ENCODE assay signal across 2 cellular contexts in the genomic region with DNA sequence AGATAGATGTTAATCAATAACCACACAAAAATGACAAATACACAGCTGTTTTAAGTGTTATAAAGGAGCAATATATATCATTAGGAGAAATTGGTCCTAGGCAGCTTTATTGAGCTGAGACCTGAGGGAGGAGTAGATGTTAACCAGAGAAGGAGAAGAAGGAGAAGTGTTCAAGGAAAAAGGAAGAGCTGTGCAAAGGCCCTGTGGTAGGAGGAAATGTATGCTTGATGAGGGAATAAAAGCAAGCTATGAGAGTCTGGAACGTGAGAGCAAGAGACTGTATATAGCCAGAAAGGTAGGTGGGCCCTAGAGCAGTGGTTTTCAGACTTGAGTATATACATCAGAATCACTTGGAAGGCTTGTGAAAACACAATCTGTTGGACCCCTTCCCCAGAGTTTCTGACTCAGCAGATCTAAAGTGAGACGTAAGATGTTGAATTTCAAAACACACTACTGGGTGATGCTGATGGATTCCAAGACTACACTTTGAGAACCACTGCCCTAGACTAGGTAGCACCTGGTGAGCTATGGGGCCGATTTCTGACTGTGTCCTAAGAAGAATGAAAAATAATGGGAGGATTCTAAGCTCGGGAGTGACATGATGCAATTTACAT.
TF ChIP-seq lines count a peak whose summit lies in the region.

No MANE protein-coding gene starts in this region.

TF ChIP-seq in SK-N-SH, 30 proteins besides CTCF, POLR2A, EP300 and RAD21 (continued from another document):
- TF ChIP-seq, protein P1, sequence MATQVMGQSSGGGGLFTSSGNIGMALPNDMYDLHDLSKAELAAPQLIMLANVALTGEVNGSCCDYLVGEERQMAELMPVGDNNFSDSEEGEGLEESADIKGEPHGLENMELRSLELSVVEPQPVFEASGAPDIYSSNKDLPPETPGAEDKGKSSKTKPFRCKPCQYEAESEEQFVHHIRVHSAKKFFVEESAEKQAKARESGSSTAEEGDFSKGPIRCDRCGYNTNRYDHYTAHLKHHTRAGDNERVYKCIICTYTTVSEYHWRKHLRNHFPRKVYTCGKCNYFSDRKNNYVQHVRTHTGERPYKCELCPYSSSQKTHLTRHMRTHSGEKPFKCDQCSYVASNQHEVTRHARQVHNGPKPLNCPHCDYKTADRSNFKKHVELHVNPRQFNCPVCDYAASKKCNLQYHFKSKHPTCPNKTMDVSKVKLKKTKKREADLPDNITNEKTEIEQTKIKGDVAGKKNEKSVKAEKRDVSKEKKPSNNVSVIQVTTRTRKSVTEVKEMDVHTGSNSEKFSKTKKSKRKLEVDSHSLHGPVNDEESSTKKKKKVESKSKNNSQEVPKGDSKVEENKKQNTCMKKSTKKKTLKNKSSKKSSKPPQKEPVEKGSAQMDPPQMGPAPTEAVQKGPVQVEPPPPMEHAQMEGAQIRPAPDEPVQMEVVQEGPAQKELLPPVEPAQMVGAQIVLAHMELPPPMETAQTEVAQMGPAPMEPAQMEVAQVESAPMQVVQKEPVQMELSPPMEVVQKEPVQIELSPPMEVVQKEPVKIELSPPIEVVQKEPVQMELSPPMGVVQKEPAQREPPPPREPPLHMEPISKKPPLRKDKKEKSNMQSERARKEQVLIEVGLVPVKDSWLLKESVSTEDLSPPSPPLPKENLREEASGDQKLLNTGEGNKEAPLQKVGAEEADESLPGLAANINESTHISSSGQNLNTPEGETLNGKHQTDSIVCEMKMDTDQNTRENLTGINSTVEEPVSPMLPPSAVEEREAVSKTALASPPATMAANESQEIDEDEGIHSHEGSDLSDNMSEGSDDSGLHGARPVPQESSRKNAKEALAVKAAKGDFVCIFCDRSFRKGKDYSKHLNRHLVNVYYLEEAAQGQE (IDR thresholded peaks at IDR 0.05; ENCODE audit: low read depth, low read length): no peak

TF ChIP-seq in SK-N-SH treated with all-trans-retinoic acid at 6 μM for 48 hours, 23 proteins besides CTCF, POLR2A, EP300 and RAD21 (continued from another document):
- TF ChIP-seq, protein P2, sequence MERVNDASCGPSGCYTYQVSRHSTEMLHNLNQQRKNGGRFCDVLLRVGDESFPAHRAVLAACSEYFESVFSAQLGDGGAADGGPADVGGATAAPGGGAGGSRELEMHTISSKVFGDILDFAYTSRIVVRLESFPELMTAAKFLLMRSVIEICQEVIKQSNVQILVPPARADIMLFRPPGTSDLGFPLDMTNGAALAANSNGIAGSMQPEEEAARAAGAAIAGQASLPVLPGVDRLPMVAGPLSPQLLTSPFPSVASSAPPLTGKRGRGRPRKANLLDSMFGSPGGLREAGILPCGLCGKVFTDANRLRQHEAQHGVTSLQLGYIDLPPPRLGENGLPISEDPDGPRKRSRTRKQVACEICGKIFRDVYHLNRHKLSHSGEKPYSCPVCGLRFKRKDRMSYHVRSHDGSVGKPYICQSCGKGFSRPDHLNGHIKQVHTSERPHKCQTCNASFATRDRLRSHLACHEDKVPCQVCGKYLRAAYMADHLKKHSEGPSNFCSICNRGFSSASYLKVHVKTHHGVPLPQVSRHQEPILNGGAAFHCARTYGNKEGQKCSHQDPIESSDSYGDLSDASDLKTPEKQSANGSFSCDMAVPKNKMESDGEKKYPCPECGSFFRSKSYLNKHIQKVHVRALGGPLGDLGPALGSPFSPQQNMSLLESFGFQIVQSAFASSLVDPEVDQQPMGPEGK (CRISPR knock-in tag; IDR thresholded peaks at IDR 0.05; ENCODE audit: borderline replicate concordance): no peak
- TF ChIP-seq OSR1 (CRISPR knock-in tag; IDR thresholded peaks at IDR 0.05) (no peak), PPARA (CRISPR knock-in tag; IDR thresholded peaks at IDR 0.05; ENCODE audit: borderline replicate concordance) (no peak), TOX (CRISPR knock-in tag; IDR thresholded peaks at IDR 0.05; ENCODE audit: borderline replicate concordance) (no peak), ZFP30 (CRISPR knock-in tag; IDR thresholded peaks at IDR 0.05) (no peak), ZNF8 (CRISPR knock-in tag; IDR thresholded peaks at IDR 0.05) (no peak), ARNTL (CRISPR knock-in tag; IDR thresholded peaks at IDR 0.05; ENCODE audit: borderline replicate concordance, low read depth) (no peak), ZNF565 (CRISPR knock-in tag; conservative IDR thresholded peaks at IDR 0.05; ENCODE audit: low read depth) (no peak), BACH2 (CRISPR knock-in tag; IDR thresholded peaks at IDR 0.05; ENCODE audit: borderline replicate concordance) (no peak), CSDC2 (CRISPR knock-in tag; IDR thresholded peaks at IDR 0.05) (no peak), ISL1 (CRISPR knock-in tag; IDR thresholded peaks at IDR 0.05) (no peak), ZFP3 (CRISPR knock-in tag; IDR thresholded peaks at IDR 0.05) (no peak), GLIS3 (CRISPR knock-in tag; IDR thresholded peaks at IDR 0.05) (no peak), RARB (CRISPR knock-in tag; IDR thresholded peaks at IDR 0.05) (no peak), ESRRG (CRISPR knock-in tag; IDR thresholded peaks at IDR 0.05) (no peak)
- TF ChIP-seq, protein P3, sequence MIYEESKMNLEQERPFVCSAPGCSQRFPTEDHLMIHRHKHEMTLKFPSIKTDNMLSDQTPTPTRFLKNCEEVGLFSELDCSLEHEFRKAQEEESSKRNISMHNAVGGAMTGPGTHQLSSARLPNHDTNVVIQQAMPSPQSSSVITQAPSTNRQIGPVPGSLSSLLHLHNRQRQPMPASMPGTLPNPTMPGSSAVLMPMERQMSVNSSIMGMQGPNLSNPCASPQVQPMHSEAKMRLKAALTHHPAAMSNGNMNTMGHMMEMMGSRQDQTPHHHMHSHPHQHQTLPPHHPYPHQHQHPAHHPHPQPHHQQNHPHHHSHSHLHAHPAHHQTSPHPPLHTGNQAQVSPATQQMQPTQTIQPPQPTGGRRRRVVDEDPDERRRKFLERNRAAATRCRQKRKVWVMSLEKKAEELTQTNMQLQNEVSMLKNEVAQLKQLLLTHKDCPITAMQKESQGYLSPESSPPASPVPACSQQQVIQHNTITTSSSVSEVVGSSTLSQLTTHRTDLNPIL (CRISPR knock-in tag; IDR thresholded peaks at IDR 0.05; ENCODE audit: low read depth): no peak
- TF ChIP-seq, protein P4, sequence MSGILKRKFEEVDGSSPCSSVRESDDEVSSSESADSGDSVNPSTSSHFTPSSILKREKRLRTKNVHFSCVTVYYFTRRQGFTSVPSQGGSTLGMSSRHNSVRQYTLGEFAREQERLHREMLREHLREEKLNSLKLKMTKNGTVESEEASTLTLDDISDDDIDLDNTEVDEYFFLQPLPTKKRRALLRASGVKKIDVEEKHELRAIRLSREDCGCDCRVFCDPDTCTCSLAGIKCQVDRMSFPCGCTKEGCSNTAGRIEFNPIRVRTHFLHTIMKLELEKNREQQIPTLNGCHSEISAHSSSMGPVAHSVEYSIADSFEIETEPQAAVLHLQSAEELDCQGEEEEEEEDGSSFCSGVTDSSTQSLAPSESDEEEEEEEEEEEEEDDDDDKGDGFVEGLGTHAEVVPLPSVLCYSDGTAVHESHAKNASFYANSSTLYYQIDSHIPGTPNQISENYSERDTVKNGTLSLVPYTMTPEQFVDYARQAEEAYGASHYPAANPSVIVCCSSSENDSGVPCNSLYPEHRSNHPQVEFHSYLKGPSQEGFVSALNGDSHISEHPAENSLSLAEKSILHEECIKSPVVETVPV (CRISPR knock-in tag; IDR thresholded peaks at IDR 0.05): no peak
- TF ChIP-seq, protein P5, sequence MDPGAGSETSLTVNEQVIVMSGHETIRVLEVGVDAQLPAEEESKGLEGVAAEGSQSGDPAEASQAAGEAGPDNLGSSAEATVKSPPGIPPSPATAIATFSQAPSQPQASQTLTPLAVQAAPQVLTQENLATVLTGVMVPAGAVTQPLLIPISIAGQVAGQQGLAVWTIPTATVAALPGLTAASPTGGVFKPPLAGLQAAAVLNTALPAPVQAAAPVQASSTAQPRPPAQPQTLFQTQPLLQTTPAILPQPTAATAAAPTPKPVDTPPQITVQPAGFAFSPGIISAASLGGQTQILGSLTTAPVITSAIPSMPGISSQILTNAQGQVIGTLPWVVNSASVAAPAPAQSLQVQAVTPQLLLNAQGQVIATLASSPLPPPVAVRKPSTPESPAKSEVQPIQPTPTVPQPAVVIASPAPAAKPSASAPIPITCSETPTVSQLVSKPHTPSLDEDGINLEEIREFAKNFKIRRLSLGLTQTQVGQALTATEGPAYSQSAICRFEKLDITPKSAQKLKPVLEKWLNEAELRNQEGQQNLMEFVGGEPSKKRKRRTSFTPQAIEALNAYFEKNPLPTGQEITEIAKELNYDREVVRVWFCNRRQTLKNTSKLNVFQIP (CRISPR knock-in tag; IDR thresholded peaks at IDR 0.05; ENCODE audit: borderline replicate concordance, low read depth): no peak
TF ChIP-seq in SK-N-SH treated with all-trans-retinoic acid at 6 μM for 48 hours: peak in this region for 0.
